ENCODE assay signal across 1 cellular context in the genomic region with DNA sequence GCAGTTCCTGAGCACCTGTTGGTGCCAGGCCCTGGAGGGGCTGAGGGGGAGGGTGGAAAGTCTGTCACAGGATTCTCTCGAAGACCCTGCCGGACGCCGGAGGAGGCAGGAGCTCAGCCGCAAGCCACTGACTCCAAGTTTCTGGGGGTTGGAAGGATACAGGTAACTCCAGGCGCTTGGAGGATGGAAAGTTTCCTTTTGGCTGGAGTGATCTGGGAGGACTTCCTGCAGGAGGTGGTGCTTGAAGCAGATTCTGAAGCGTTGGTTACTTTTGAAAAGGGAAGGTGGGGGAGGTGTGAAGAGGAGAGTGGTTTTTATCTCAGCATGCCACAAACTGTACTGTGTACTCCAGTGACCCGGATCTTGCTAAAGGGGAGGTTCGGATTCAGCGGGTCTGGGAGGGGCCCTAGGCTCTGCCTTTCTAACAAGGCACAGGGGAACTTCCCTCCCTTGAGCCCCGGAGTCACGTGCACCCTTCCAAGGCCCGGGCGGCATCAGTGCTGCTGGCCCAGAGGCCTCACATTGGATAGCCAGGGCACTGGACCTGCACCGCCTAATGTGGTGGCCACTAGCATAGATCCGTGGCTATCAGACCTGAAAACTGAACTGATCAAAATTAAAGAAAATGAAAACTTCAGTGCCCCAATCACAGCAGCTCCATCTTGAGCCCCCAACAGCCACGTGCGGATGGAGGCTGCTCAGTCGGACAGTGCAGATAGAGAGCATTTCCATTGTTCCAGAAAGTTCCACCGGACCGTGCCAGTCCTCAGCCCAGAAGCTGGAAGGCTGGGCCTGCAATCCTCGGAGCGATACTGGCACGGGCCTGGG.
TF ChIP-seq lines count a peak whose summit lies in the region.

No MANE protein-coding gene starts in this region.

TF ChIP-seq in K562, 482 proteins besides CTCF, POLR2A, EP300 and RAD21 (continued from another document and continues in another):
- TF ChIP-seq TCF7L2 (IDR thresholded peaks at IDR 0.05; ENCODE audit: low read depth, low read length), result no peak
- TF ChIP-seq MECOM (CRISPR knock-in tag; IDR thresholded peaks at IDR 0.05), result peak; percentile 53; the same call in 1 of the 2 replicates
- TF ChIP-seq KLF16 (IDR thresholded peaks at IDR 0.05), result peak; percentile 84
- TF ChIP-seq, protein P1, sequence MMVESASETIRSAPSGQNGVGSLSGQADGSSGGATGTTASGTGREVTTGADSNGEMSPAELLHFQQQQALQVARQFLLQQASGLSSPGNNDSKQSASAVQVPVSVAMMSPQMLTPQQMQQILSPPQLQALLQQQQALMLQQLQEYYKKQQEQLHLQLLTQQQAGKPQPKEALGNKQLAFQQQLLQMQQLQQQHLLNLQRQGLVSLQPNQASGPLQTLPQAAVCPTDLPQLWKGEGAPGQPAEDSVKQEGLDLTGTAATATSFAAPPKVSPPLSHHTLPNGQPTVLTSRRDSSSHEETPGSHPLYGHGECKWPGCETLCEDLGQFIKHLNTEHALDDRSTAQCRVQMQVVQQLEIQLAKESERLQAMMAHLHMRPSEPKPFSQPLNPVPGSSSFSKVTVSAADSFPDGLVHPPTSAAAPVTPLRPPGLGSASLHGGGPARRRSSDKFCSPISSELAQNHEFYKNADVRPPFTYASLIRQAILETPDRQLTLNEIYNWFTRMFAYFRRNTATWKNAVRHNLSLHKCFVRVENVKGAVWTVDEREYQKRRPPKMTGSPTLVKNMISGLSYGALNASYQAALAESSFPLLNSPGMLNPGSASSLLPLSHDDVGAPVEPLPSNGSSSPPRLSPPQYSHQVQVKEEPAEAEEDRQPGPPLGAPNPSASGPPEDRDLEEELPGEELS (CRISPR knock-in tag; IDR thresholded peaks at IDR 0.05; ENCODE audit: borderline replicate concordance), result peak; percentile 52; the same call in 1 of the 2 replicates
- no peak for TF ChIP-seq TSC22D4 (tag; IDR thresholded peaks at IDR 0.05)
- TF ChIP-seq ILF3 (IDR thresholded peaks at IDR 0.05; ENCODE audit: borderline replicate concordance), result no peak
- TF ChIP-seq E2F3 (CRISPR knock-in tag; IDR thresholded peaks at IDR 0.05), result 0 out of 2 replicates have a peak, but pooled peaks have one; percentile 6
- TF ChIP-seq TAF7 (tag; IDR thresholded peaks at IDR 0.05), result no peak
- no peak for TF ChIP-seq STAT5B (CRISPR knock-in tag; IDR thresholded peaks at IDR 0.05)
- TF ChIP-seq NFXL1 (CRISPR knock-in tag; IDR thresholded peaks at IDR 0.05), result peak; percentile 75
- TF ChIP-seq GTF2E2 (tag; IDR thresholded peaks at IDR 0.05), result no peak; the same call in 1 of the 2 replicates
- TF ChIP-seq NR2C2 (CRISPR knock-in tag; IDR thresholded peaks at IDR 0.05), result 0 out of 2 replicates have a peak, but pooled peaks have one; percentile 35
- TF ChIP-seq NR2C2 (tag; IDR thresholded peaks at IDR 0.05), result peak; percentile 78
- no peak for TF ChIP-seq ZFP1 (CRISPR knock-in tag; IDR thresholded peaks at IDR 0.05)
- no peak for TF ChIP-seq NFYB (IDR thresholded peaks at IDR 0.05; ENCODE audit: extremely low read depth, insufficient read length)
- TF ChIP-seq ZNF780A (CRISPR knock-in tag; IDR thresholded peaks at IDR 0.05), result no peak
- peak; percentile 75 for TF ChIP-seq TAL1 (IDR thresholded peaks at IDR 0.05)
- TF ChIP-seq HNRNPL (IDR thresholded peaks at IDR 0.05; ENCODE audit: low read depth, low read length), result no peak
- no peak for TF ChIP-seq YBX1 (IDR thresholded peaks at IDR 0.05)
- no peak for TF ChIP-seq FUS (optimal IDR thresholded peaks at IDR 0.05; ENCODE audit: low read depth, low read length)
- TF ChIP-seq SNIP1 (IDR thresholded peaks at IDR 0.05; ENCODE audit: low read depth), result no peak
- TF ChIP-seq TCFL5 (CRISPR knock-in tag; conservative IDR thresholded peaks at IDR 0.05), result no peak
- peak; percentile 22 for TF ChIP-seq SMAD1 (IDR thresholded peaks at IDR 0.05; ENCODE audit: low read depth, low read length, partially characterized antibody)
- no peak for TF ChIP-seq ZNF133 (CRISPR knock-in tag; IDR thresholded peaks at IDR 0.05)
- TF ChIP-seq, protein P2, sequence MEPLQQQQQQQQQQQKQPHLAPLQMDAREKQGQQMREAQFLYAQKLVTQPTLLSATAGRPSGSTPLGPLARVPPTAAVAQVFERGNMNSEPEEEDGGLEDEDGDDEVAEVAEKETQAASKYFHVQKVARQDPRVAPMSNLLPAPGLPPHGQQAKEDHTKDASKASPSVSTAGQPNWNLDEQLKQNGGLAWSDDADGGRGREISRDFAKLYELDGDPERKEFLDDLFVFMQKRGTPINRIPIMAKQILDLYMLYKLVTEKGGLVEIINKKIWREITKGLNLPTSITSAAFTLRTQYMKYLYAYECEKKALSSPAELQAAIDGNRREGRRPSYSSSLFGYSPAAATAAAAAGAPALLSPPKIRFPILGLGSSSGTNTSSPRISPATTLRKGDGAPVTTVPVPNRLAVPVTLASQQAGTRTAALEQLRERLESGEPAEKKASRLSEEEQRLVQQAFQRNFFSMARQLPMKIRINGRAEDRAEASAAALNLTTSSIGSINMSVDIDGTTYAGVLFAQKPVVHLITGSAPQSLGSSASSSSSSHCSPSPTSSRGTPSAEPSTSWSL (CRISPR knock-in tag; IDR thresholded peaks at IDR 0.05; ENCODE audit: borderline replicate concordance), result no peak
- TF ChIP-seq RUNX1 (IDR thresholded peaks at IDR 0.05; ENCODE audit: low read depth), result no peak
- TF ChIP-seq ETS2 (tag; IDR thresholded peaks at IDR 0.05; ENCODE audit: borderline replicate concordance, poor library complexity, severe bottlenecking), result no peak
- TF ChIP-seq HNRNPK (IDR thresholded peaks at IDR 0.05; ENCODE audit: low read depth, low read length, poor library complexity, severe bottlenecking), result no peak
- no peak for TF ChIP-seq KLF1 (tag; IDR thresholded peaks at IDR 0.05)
- TF ChIP-seq, protein P3, sequence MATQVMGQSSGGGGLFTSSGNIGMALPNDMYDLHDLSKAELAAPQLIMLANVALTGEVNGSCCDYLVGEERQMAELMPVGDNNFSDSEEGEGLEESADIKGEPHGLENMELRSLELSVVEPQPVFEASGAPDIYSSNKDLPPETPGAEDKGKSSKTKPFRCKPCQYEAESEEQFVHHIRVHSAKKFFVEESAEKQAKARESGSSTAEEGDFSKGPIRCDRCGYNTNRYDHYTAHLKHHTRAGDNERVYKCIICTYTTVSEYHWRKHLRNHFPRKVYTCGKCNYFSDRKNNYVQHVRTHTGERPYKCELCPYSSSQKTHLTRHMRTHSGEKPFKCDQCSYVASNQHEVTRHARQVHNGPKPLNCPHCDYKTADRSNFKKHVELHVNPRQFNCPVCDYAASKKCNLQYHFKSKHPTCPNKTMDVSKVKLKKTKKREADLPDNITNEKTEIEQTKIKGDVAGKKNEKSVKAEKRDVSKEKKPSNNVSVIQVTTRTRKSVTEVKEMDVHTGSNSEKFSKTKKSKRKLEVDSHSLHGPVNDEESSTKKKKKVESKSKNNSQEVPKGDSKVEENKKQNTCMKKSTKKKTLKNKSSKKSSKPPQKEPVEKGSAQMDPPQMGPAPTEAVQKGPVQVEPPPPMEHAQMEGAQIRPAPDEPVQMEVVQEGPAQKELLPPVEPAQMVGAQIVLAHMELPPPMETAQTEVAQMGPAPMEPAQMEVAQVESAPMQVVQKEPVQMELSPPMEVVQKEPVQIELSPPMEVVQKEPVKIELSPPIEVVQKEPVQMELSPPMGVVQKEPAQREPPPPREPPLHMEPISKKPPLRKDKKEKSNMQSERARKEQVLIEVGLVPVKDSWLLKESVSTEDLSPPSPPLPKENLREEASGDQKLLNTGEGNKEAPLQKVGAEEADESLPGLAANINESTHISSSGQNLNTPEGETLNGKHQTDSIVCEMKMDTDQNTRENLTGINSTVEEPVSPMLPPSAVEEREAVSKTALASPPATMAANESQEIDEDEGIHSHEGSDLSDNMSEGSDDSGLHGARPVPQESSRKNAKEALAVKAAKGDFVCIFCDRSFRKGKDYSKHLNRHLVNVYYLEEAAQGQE (CRISPR knock-in tag; IDR thresholded peaks at IDR 0.05; ENCODE audit: low read depth), result no peak
- no peak for TF ChIP-seq TARDBP (IDR thresholded peaks at IDR 0.05)
- TF ChIP-seq MTA1 (IDR thresholded peaks at IDR 0.05; ENCODE audit: borderline replicate concordance), result no peak
- peak; percentile 42 for TF ChIP-seq POLR2B (IDR thresholded peaks at IDR 0.05; ENCODE audit: low read depth, partially characterized antibody)
- TF ChIP-seq, protein P4, sequence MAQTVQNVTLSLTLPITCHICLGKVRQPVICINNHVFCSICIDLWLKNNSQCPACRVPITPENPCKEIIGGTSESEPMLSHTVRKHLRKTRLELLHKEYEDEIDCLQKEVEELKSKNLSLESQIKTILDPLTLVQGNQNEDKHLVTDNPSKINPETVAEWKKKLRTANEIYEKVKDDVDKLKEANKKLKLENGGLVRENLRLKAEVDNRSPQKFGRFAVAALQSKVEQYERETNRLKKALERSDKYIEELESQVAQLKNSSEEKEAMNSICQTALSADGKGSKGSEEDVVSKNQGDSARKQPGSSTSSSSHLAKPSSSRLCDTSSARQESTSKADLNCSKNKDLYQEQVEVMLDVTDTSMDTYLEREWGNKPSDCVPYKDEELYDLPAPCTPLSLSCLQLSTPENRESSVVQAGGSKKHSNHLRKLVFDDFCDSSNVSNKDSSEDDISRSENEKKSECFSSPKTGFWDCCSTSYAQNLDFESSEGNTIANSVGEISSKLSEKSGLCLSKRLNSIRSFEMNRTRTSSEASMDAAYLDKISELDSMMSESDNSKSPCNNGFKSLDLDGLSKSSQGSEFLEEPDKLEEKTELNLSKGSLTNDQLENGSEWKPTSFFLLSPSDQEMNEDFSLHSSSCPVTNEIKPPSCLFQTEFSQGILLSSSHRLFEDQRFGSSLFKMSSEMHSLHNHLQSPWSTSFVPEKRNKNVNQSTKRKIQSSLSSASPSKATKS (CRISPR knock-in tag; IDR thresholded peaks at IDR 0.05), result no peak
- TF ChIP-seq ZNF23 (CRISPR knock-in tag; IDR thresholded peaks at IDR 0.05), result no peak
- TF ChIP-seq, protein P5, sequence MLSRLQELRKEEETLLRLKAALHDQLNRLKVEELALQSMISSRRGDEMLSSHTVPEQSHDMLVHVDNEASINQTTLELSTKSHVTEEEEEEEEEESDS (CRISPR knock-in tag; IDR thresholded peaks at IDR 0.05), result no peak
- TF ChIP-seq, protein P6, sequence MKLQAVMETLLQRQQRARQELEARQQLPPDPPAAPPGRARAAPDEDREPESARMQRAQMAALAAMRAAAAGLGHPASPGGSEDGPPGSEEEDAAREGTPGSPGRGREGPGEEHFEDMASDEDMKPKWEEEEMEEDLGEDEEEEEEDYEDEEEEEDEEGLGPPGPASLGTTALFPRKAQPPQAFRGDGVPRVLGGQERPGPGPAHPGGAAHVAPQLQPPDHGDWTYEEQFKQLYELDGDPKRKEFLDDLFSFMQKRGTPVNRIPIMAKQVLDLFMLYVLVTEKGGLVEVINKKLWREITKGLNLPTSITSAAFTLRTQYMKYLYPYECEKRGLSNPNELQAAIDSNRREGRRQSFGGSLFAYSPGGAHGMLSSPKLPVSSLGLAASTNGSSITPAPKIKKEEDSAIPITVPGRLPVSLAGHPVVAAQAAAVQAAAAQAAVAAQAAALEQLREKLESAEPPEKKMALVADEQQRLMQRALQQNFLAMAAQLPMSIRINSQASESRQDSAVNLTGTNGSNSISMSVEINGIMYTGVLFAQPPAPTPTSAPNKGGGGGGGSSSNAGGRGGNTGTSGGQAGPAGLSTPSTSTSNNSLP (IDR thresholded peaks at IDR 0.05; ENCODE audit: borderline replicate concordance, low read depth, low read length), result peak; percentile 36; the same call in 1 of the 2 replicates
- TF ChIP-seq CREBBP (IDR thresholded peaks at IDR 0.05; ENCODE audit: low read depth, low read length), result no peak
- TF ChIP-seq DACH1 (IDR thresholded peaks at IDR 0.05; ENCODE audit: partially characterized antibody), result no peak
- TF ChIP-seq GATA2 (CRISPR knock-in tag; IDR thresholded peaks at IDR 0.05), result no peak
- peak; percentile 66; the same call in 1 of the 2 replicates for TF ChIP-seq ZBED1 (IDR thresholded peaks at IDR 0.05)
- 0 out of 2 replicates have a peak, but pooled peaks have one; percentile 18 for TF ChIP-seq ZNF408 (CRISPR knock-in tag; IDR thresholded peaks at IDR 0.05; ENCODE audit: low read depth)
- TF ChIP-seq ZNF316 (IDR thresholded peaks at IDR 0.05), result no peak
- TF ChIP-seq, protein P7, sequence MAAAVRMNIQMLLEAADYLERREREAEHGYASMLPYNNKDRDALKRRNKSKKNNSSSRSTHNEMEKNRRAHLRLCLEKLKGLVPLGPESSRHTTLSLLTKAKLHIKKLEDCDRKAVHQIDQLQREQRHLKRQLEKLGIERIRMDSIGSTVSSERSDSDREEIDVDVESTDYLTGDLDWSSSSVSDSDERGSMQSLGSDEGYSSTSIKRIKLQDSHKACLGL (CRISPR knock-in tag; IDR thresholded peaks at IDR 0.05; ENCODE audit: borderline replicate concordance, poor library complexity, severe bottlenecking), result no peak
- TF ChIP-seq, protein P8, sequence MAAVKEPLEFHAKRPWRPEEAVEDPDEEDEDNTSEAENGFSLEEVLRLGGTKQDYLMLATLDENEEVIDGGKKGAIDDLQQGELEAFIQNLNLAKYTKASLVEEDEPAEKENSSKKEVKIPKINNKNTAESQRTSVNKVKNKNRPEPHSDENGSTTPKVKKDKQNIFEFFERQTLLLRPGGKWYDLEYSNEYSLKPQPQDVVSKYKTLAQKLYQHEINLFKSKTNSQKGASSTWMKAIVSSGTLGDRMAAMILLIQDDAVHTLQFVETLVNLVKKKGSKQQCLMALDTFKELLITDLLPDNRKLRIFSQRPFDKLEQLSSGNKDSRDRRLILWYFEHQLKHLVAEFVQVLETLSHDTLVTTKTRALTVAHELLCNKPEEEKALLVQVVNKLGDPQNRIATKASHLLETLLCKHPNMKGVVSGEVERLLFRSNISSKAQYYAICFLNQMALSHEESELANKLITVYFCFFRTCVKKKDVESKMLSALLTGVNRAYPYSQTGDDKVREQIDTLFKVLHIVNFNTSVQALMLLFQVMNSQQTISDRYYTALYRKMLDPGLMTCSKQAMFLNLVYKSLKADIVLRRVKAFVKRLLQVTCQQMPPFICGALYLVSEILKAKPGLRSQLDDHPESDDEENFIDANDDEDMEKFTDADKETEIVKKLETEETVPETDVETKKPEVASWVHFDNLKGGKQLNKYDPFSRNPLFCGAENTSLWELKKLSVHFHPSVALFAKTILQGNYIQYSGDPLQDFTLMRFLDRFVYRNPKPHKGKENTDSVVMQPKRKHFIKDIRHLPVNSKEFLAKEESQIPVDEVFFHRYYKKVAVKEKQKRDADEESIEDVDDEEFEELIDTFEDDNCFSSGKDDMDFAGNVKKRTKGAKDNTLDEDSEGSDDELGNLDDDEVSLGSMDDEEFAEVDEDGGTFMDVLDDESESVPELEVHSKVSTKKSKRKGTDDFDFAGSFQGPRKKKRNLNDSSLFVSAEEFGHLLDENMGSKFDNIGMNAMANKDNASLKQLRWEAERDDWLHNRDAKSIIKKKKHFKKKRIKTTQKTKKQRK (IDR thresholded peaks at IDR 0.05; ENCODE audit: borderline replicate concordance, low read depth, low read length), result no peak
